ENCODE assay signal across 1 cellular context in the genomic region with DNA sequence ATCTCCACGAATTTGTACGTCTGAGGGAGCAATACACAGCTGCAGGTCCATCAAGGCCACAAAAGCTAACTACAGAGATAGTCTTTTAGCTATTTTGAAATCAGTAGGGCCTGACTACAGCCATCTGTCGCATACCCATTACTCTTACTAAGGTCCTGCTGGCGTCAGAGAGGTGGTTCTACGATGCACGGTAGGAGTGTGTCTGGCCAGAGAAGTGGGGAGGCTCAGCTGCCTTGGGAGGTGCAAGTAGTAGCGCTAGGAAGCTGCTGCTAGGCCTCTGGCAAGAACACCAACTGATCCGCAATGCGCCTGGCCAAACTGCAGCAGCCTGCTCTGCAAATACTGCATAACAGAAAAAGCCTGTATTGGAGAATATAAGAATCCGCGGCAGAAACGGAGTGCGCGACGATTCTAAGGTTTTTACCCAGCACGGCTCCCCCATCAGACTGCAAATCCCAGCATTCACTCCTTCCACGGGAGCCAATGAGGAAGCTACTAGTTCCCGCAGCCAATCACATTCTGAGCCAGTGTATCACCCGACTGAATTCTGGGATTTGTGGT.
TF ChIP-seq lines count a peak whose summit lies in the region.

No MANE protein-coding gene starts in this region.

TF ChIP-seq in HepG2, 621 proteins besides CTCF, POLR2A, EP300 and RAD21 (continued from another document and continues in another):
- TF ChIP-seq, protein P1, sequence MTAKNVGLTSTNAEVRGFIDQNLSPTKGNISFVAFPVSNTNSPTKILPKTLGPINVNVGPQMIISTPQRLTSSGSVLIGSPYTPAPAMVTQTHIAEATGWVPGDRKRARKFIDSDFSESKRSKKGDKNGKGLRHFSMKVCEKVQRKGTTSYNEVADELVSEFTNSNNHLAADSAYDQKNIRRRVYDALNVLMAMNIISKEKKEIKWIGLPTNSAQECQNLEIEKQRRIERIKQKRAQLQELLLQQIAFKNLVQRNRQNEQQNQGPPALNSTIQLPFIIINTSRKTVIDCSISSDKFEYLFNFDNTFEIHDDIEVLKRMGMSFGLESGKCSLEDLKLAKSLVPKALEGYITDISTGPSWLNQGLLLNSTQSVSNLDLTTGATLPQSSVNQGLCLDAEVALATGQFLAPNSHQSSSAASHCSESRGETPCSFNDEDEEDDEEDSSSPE (CRISPR knock-in tag; IDR thresholded peaks at IDR 0.05), result no peak
- TF ChIP-seq NR3C1 (CRISPR knock-in tag; IDR thresholded peaks at IDR 0.05) (no peak), MEIS2 (CRISPR knock-in tag; IDR thresholded peaks at IDR 0.05) (peak; percentile 37; the same call in 1 of the 2 replicates), ZNF232 (CRISPR knock-in tag; IDR thresholded peaks at IDR 0.05; ENCODE audit: borderline replicate concordance) (0 out of 2 replicates have a peak, but pooled peaks have one; percentile 31), ZNF430 (CRISPR knock-in tag; IDR thresholded peaks at IDR 0.05) (0 out of 2 replicates have a peak, but pooled peaks have one; percentile 19), SUZ12 (IDR thresholded peaks at IDR 0.05; ENCODE audit: low read depth, low read length) (peak; percentile 79), NR2F2 (IDR thresholded peaks at IDR 0.05; ENCODE audit: borderline replicate concordance, low read depth) (0 out of 2 replicates have a peak, but pooled peaks have one; percentile 24), PHB2 (IDR thresholded peaks at IDR 0.05; ENCODE audit: partially characterized antibody) (no peak), RFX5 (IDR thresholded peaks at IDR 0.05; ENCODE audit: low read depth, low read length) (0 out of 2 replicates have a peak, but pooled peaks have one; percentile 42), NPAS2 (CRISPR knock-in tag; IDR thresholded peaks at IDR 0.05; ENCODE audit: borderline replicate concordance) (no peak), PAWR (CRISPR knock-in tag; IDR thresholded peaks at IDR 0.05; ENCODE audit: borderline replicate concordance) (no peak), SP1 (IDR thresholded peaks at IDR 0.05) (no peak), SP1 (CRISPR knock-in tag; IDR thresholded peaks at IDR 0.05) (no peak), ZNF503 (CRISPR knock-in tag; IDR thresholded peaks at IDR 0.05) (no peak), TAF1 (CRISPR knock-in tag; IDR thresholded peaks at IDR 0.05) (peak; percentile 41; the same call in 1 of the 2 replicates), ZNF451 (CRISPR knock-in tag; IDR thresholded peaks at IDR 0.05) (0 out of 2 replicates have a peak, but pooled peaks have one; percentile 15), ZNF678 (CRISPR knock-in tag; IDR thresholded peaks at IDR 0.05) (no peak), SMAD1 (CRISPR knock-in tag; IDR thresholded peaks at IDR 0.05; ENCODE audit: borderline replicate concordance, low read depth) (no peak), CBFB (CRISPR knock-in tag; IDR thresholded peaks at IDR 0.05) (no peak; the same call in 1 of the 2 replicates), NR2F6 (IDR thresholded peaks at IDR 0.05) (no peak), NR2F6 (CRISPR knock-in tag; IDR thresholded peaks at IDR 0.05) (no peak), ELF4 (CRISPR knock-in tag; IDR thresholded peaks at IDR 0.05; ENCODE audit: borderline replicate concordance) (no peak), AGO2 (optimal IDR thresholded peaks at IDR 0.05; ENCODE audit: low read depth, low read length) (no peak), GMEB2 (CRISPR knock-in tag; IDR thresholded peaks at IDR 0.05; ENCODE audit: low read depth) (no peak), TOPORS (CRISPR knock-in tag; IDR thresholded peaks at IDR 0.05) (peak; percentile 13; the same call in 1 of the 2 replicates), FOXJ3 (CRISPR knock-in tag; IDR thresholded peaks at IDR 0.05; ENCODE audit: borderline replicate concordance) (no peak), GTF2F1 (IDR thresholded peaks at IDR 0.05; ENCODE audit: low read length) (no peak), GZF1 (CRISPR knock-in tag; IDR thresholded peaks at IDR 0.05) (peak; percentile 97), TEAD3 (CRISPR knock-in tag; optimal IDR thresholded peaks at IDR 0.05; ENCODE audit: borderline replicate concordance) (no peak), LCORL (IDR thresholded peaks at IDR 0.05) (no peak), LCORL (CRISPR knock-in tag; IDR thresholded peaks at IDR 0.05) (no peak), BHLHE40 (IDR thresholded peaks at IDR 0.05; ENCODE audit: low read length) (no peak), FOXO1 (CRISPR knock-in tag; IDR thresholded peaks at IDR 0.05) (no peak; the same call in 1 of the 2 replicates), ATF6 (CRISPR knock-in tag; conservative IDR thresholded peaks at IDR 0.05) (no peak), ZNF138 (CRISPR knock-in tag; IDR thresholded peaks at IDR 0.05; ENCODE audit: low read depth) (no peak), NFE2L1 (CRISPR knock-in tag; IDR thresholded peaks at IDR 0.05; ENCODE audit: borderline replicate concordance) (no peak), MTF1 (CRISPR knock-in tag; IDR thresholded peaks at IDR 0.05) (no peak), ZNF572 (CRISPR knock-in tag; IDR thresholded peaks at IDR 0.05) (no peak), SPEN (CRISPR knock-in tag; IDR thresholded peaks at IDR 0.05; ENCODE audit: low read depth) (no peak), ZBTB4 (CRISPR knock-in tag; IDR thresholded peaks at IDR 0.05; ENCODE audit: borderline replicate concordance) (no peak), ZNF282 (IDR thresholded peaks at IDR 0.05; ENCODE audit: partially characterized antibody) (no peak), ZNF329 (CRISPR knock-in tag; IDR thresholded peaks at IDR 0.05; ENCODE audit: low read depth) (no peak), NFKB2 (CRISPR knock-in tag; IDR thresholded peaks at IDR 0.05; ENCODE audit: borderline replicate concordance) (0 out of 2 replicates have a peak, but pooled peaks have one; percentile 22), ELF3 (CRISPR knock-in tag; IDR thresholded peaks at IDR 0.05) (peak; percentile 33; the same call in 1 of the 2 replicates), SP4 (CRISPR knock-in tag; IDR thresholded peaks at IDR 0.05) (no peak), ZNF557 (CRISPR knock-in tag; IDR thresholded peaks at IDR 0.05) (no peak), ETS1 (CRISPR knock-in tag; IDR thresholded peaks at IDR 0.05) (no peak), ZNF574 (CRISPR knock-in tag; IDR thresholded peaks at IDR 0.05) (peak; percentile 79; the same call in 1 of the 2 replicates), SSRP1 (CRISPR knock-in tag; IDR thresholded peaks at IDR 0.05) (no peak), SATB2 (CRISPR knock-in tag; IDR thresholded peaks at IDR 0.05) (no peak)
- TF ChIP-seq, protein P2, sequence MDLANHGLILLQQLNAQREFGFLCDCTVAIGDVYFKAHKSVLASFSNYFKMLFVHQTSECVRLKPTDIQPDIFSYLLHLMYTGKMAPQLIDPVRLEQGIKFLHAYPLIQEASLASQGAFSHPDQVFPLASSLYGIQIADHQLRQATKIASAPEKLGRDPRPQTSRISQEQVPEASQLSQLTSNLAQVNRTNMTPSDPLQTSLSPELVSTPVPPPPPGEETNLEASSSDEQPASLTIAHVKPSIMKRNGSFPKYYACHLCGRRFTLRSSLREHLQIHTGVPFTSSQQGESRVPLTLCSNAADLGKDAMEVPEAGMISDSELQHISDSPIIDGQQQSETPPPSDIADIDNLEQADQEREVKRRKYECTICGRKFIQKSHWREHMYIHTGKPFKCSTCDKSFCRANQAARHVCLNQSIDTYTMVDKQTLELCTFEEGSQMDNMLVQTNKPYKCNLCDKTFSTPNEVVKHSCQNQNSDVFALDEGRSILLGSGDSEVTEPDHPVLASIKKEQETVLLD (CRISPR knock-in tag; IDR thresholded peaks at IDR 0.05; ENCODE audit: low read depth), result no peak
- TF ChIP-seq, protein P3, sequence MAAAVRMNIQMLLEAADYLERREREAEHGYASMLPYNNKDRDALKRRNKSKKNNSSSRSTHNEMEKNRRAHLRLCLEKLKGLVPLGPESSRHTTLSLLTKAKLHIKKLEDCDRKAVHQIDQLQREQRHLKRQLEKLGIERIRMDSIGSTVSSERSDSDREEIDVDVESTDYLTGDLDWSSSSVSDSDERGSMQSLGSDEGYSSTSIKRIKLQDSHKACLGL (CRISPR knock-in tag; IDR thresholded peaks at IDR 0.05), result 0 out of 2 replicates have a peak, but pooled peaks have one; percentile 20
